29 cellular contexts compared by ENCODE assay signal in genomic region chr19:5296457-5297271, GRCh38.
"Had no signal": no experiment of that assay in that cellular context is flagged by ENCODE, and none has a peak within 500 bp of the region (broad histone marks: within the 10 kb centered on the region; RNA-seq: fewer than 3 reads in every experiment).

No MANE protein-coding gene starts in this region.

- H3K36me3 Mint-ChIP-seq: immature natural killer cell; natural killer cell treated with Interleukin-12 subunit alpha and Interleukin-12 subunit beta and Interleukin-15 and Interleukin-18, amount 100 ng/mL, for 72 hours had no signal

- H3K36me3 ChIP-seq: esophagus squamous epithelium, lower lobe of right lung, ovary, spleen, thoracic aorta, tibial nerve, upper lobe of right lung, uterus had no signal

- H3K4me3 Mint-ChIP-seq: effector memory CD8-positive, alpha-beta T cell; memory B cell; natural killer cell treated with Interleukin-12 subunit alpha and Interleukin-12 subunit beta and Interleukin-15 and Interleukin-18, amount 100 ng/mL, for 72 hours; stimulated activated naive B cell treated with anti-CD40 and anti-IgM and Interleukin-4, amounts not matched to agents 10 μg/mL and 1 μg/mL and 100 μg/mL, for 72 hours; stimulated activated naive CD8-positive, alpha-beta T cell treated with anti-CD3 and anti-CD28 coated beads, Interleukin-15, Interleukin-2, amounts not matched to agents 100 ng/mL and 50 ng/mL, for 24 hours had no signal

- H3K27me3 ChIP-seq: ovary, tibial nerve, uterus had no signal

- H3K4me3 ChIP-seq: esophagus squamous epithelium, lower lobe of right lung, ovary, psoas muscle, skin epidermis, spleen, thoracic aorta, tibial nerve, upper lobe of right lung, uterus had no signal

- H3K9me3 ChIP-seq: esophagus squamous epithelium, lower lobe of right lung, ovary, psoas muscle, spleen, thoracic aorta, tibial nerve, upper lobe of right lung, uterus had no signal

- H3K9me3 Mint-ChIP-seq: natural killer cell treated with Interleukin-12 subunit alpha and Interleukin-12 subunit beta and Interleukin-15 and Interleukin-18, amount 100 ng/mL, for 72 hours; stimulated activated naive CD8-positive, alpha-beta T cell treated with anti-CD3 and anti-CD28 coated beads, Interleukin-15, Interleukin-2, amounts not matched to agents 100 ng/mL and 50 ng/mL, for 24 hours had no signal

- H3K27ac ChIP-seq: esophagus squamous epithelium, lower lobe of right lung, ovary, psoas muscle, skin epidermis, spleen, thoracic aorta, tibial nerve, upper lobe of right lung, uterus had no signal

- ATAC-seq: effector memory CD8-positive, alpha-beta T cell; left colon; left ventricle myocardium superior; lower lobe of right lung; natural killer cell treated with Interleukin-12 subunit alpha and Interleukin-12 subunit beta and Interleukin-15 and Interleukin-18, amount 100 ng/mL, for 72 hours; psoas muscle; right cardiac atrium; stimulated activated naive B cell treated with anti-CD40 and anti-IgM and Interleukin-4, amounts not matched to agents 10 μg/mL and 1 μg/mL and 100 μg/mL, for 72 hours; upper lobe of right lung had no signal

- H3K27ac Mint-ChIP-seq: effector memory CD8-positive, alpha-beta T cell; immature natural killer cell; memory B cell; natural killer cell treated with Interleukin-12 subunit alpha and Interleukin-12 subunit beta and Interleukin-15 and Interleukin-18, amount 100 ng/mL, for 72 hours; stimulated activated naive B cell treated with anti-CD40 and anti-IgM and Interleukin-4, amounts not matched to agents 10 μg/mL and 1 μg/mL and 100 μg/mL, for 72 hours; stimulated activated naive CD8-positive, alpha-beta T cell treated with anti-CD3 and anti-CD28 coated beads, Interleukin-15, Interleukin-2, amounts not matched to agents 100 ng/mL and 50 ng/mL, for 24 hours had no signal

- DNase-seq: cortex of kidney; effector memory CD8-positive, alpha-beta T cell; erythroblast; esophagus squamous epithelium; foreskin melanocyte; hypothalamus; immature natural killer cell; islet precursor cell; kidney glomerular epithelial cell; left colon; left ventricle myocardium superior; lower lobe of right lung; naive B cell; nucleus accumbens; ovary; posterior cingulate gyrus; right cardiac atrium; spleen; stimulated activated CD4-positive, alpha-beta T cell treated with anti-CD3 and anti-CD28 coated beads, Interleukin-4, amount 100 ng/mL, for 4 hours; stimulated activated naive B cell treated with anti-CD40 and anti-IgM and Interleukin-4, amounts not matched to agents 10 μg/mL and 1 μg/mL and 100 μg/mL, for 72 hours; upper lobe of right lung; uterus had no signal
